1 cellular context compared by ENCODE assay signal in the genomic region with DNA sequence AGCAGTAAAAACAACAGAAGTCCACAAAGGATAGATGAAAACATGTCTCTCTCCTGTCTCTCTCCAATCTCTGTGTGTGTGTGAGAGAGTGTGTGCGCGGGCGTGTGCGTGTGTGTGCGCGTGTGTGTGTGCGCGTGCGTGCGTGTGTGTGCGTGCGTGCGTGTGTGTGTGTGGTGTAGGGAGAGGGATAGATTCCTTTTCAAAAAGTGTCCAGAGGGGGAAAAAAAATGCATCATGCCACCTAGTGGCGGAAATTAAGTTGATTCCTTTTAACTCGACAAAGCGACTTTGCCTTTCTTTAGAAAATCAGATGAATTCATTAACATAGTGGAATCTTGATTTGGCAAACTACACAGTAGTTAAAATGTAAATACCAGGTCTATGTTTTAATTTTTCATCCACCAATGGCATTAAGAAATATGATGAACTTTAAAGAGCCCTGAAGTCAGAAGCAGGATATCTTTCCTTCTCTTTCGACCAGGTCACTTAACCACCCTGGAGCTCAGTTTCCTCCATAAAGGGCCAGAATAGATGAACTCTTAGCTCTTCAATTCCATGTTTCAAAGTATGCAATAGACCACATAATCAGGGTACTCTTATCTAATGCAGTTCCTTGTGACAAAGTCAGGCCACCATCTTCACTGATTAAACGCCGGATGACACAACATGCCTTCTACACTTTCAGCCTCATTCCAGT.
A peak's percentile ranks its signal among the peaks of the same experiment; 100 is the strongest.
TF ChIP-seq lines count a peak whose summit lies in the region.

No MANE protein-coding gene starts in this region.

TF ChIP-seq in K562, 482 proteins besides CTCF, POLR2A, EP300 and RAD21 (continued from another document and continues in another):
- TF ChIP-seq, protein P1, sequence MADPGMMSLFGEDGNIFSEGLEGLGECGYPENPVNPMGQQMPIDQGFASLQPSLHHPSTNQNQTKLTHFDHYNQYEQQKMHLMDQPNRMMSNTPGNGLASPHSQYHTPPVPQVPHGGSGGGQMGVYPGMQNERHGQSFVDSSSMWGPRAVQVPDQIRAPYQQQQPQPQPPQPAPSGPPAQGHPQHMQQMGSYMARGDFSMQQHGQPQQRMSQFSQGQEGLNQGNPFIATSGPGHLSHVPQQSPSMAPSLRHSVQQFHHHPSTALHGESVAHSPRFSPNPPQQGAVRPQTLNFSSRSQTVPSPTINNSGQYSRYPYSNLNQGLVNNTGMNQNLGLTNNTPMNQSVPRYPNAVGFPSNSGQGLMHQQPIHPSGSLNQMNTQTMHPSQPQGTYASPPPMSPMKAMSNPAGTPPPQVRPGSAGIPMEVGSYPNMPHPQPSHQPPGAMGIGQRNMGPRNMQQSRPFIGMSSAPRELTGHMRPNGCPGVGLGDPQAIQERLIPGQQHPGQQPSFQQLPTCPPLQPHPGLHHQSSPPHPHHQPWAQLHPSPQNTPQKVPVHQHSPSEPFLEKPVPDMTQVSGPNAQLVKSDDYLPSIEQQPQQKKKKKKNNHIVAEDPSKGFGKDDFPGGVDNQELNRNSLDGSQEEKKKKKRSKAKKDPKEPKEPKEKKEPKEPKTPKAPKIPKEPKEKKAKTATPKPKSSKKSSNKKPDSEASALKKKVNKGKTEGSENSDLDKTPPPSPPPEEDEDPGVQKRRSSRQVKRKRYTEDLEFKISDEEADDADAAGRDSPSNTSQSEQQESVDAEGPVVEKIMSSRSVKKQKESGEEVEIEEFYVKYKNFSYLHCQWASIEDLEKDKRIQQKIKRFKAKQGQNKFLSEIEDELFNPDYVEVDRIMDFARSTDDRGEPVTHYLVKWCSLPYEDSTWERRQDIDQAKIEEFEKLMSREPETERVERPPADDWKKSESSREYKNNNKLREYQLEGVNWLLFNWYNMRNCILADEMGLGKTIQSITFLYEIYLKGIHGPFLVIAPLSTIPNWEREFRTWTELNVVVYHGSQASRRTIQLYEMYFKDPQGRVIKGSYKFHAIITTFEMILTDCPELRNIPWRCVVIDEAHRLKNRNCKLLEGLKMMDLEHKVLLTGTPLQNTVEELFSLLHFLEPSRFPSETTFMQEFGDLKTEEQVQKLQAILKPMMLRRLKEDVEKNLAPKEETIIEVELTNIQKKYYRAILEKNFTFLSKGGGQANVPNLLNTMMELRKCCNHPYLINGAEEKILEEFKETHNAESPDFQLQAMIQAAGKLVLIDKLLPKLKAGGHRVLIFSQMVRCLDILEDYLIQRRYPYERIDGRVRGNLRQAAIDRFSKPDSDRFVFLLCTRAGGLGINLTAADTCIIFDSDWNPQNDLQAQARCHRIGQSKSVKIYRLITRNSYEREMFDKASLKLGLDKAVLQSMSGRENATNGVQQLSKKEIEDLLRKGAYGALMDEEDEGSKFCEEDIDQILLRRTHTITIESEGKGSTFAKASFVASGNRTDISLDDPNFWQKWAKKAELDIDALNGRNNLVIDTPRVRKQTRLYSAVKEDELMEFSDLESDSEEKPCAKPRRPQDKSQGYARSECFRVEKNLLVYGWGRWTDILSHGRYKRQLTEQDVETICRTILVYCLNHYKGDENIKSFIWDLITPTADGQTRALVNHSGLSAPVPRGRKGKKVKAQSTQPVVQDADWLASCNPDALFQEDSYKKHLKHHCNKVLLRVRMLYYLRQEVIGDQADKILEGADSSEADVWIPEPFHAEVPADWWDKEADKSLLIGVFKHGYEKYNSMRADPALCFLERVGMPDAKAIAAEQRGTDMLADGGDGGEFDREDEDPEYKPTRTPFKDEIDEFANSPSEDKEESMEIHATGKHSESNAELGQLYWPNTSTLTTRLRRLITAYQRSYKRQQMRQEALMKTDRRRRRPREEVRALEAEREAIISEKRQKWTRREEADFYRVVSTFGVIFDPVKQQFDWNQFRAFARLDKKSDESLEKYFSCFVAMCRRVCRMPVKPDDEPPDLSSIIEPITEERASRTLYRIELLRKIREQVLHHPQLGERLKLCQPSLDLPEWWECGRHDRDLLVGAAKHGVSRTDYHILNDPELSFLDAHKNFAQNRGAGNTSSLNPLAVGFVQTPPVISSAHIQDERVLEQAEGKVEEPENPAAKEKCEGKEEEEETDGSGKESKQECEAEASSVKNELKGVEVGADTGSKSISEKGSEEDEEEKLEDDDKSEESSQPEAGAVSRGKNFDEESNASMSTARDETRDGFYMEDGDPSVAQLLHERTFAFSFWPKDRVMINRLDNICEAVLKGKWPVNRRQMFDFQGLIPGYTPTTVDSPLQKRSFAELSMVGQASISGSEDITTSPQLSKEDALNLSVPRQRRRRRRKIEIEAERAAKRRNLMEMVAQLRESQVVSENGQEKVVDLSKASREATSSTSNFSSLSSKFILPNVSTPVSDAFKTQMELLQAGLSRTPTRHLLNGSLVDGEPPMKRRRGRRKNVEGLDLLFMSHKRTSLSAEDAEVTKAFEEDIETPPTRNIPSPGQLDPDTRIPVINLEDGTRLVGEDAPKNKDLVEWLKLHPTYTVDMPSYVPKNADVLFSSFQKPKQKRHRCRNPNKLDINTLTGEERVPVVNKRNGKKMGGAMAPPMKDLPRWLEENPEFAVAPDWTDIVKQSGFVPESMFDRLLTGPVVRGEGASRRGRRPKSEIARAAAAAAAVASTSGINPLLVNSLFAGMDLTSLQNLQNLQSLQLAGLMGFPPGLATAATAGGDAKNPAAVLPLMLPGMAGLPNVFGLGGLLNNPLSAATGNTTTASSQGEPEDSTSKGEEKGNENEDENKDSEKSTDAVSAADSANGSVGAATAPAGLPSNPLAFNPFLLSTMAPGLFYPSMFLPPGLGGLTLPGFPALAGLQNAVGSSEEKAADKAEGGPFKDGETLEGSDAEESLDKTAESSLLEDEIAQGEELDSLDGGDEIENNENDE (IDR thresholded peaks at IDR 0.05; ENCODE audit: low read depth, low read length): no peak
- TF ChIP-seq RBM14 (IDR thresholded peaks at IDR 0.05; ENCODE audit: borderline replicate concordance, insufficient read depth, low read depth, low read length) (no peak), ZNF444 (CRISPR knock-in tag; IDR thresholded peaks at IDR 0.05) (no peak), HIVEP1 (CRISPR knock-in tag; IDR thresholded peaks at IDR 0.05) (no peak), MYBL2 (IDR thresholded peaks at IDR 0.05; ENCODE audit: low read depth) (0 out of 2 replicates have a peak, but pooled peaks have one; percentile 36), MYBL2 (CRISPR knock-in tag; IDR thresholded peaks at IDR 0.05; ENCODE audit: borderline replicate concordance) (no peak), FUS (optimal IDR thresholded peaks at IDR 0.05; ENCODE audit: low read depth, low read length) (no peak), RB1 (IDR thresholded peaks at IDR 0.05; ENCODE audit: low read depth) (no peak), PML (IDR thresholded peaks at IDR 0.05; ENCODE audit: low read length) (no peak), POLR2B (IDR thresholded peaks at IDR 0.05; ENCODE audit: low read depth, partially characterized antibody) (no peak), MYC (IDR thresholded peaks at IDR 0.05; ENCODE audit: low read depth, low read length) (no peak), MYC (CRISPR knock-in tag; IDR thresholded peaks at IDR 0.05; ENCODE audit: borderline replicate concordance, low read depth) (no peak), ZNF197 (CRISPR knock-in tag; IDR thresholded peaks at IDR 0.05; ENCODE audit: low read depth) (no peak), RBM22 (IDR thresholded peaks at IDR 0.05; ENCODE audit: low read depth, low read length, poor library complexity, severe bottlenecking) (no peak), FOXP1 (CRISPR knock-in tag; IDR thresholded peaks at IDR 0.05) (no peak), HNRNPLL (IDR thresholded peaks at IDR 0.05; ENCODE audit: low read depth, low read length, poor library complexity, severe bottlenecking) (no peak), SNIP1 (IDR thresholded peaks at IDR 0.05; ENCODE audit: low read depth) (no peak), MED1 (CRISPR knock-in tag; IDR thresholded peaks at IDR 0.05; ENCODE audit: borderline replicate concordance) (no peak), SOX6 (IDR thresholded peaks at IDR 0.05) (peak; percentile 37; the same call in 1 of the 2 replicates), FOXJ3 (CRISPR knock-in tag; IDR thresholded peaks at IDR 0.05) (no peak), GATAD2A (IDR thresholded peaks at IDR 0.05) (peak; percentile 53; the same call in 1 of the 2 replicates), EGR1 (conservative IDR thresholded peaks at IDR 0.05) (peak; percentile 72), ZFP30 (CRISPR knock-in tag; IDR thresholded peaks at IDR 0.05; ENCODE audit: borderline replicate concordance) (no peak)
- TF ChIP-seq, protein P2, sequence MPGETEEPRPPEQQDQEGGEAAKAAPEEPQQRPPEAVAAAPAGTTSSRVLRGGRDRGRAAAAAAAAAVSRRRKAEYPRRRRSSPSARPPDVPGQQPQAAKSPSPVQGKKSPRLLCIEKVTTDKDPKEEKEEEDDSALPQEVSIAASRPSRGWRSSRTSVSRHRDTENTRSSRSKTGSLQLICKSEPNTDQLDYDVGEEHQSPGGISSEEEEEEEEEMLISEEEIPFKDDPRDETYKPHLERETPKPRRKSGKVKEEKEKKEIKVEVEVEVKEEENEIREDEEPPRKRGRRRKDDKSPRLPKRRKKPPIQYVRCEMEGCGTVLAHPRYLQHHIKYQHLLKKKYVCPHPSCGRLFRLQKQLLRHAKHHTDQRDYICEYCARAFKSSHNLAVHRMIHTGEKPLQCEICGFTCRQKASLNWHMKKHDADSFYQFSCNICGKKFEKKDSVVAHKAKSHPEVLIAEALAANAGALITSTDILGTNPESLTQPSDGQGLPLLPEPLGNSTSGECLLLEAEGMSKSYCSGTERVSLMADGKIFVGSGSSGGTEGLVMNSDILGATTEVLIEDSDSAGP (CRISPR knock-in tag; IDR thresholded peaks at IDR 0.05): no peak
- TF ChIP-seq, protein P3, sequence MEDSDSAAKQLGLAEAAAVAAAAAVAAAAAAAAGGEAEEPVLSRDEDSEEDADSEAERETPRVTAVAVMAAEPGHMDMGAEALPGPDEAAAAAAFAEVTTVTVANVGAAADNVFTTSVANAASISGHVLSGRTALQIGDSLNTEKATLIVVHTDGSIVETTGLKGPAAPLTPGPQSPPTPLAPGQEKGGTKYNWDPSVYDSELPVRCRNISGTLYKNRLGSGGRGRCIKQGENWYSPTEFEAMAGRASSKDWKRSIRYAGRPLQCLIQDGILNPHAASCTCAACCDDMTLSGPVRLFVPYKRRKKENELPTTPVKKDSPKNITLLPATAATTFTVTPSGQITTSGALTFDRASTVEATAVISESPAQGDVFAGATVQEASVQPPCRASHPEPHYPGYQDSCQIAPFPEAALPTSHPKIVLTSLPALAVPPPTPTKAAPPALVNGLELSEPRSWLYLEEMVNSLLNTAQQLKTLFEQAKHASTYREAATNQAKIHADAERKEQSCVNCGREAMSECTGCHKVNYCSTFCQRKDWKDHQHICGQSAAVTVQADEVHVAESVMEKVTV (CRISPR knock-in tag; IDR thresholded peaks at IDR 0.05): peak; percentile 37; the same call in 1 of the 2 replicates
- TF ChIP-seq, protein P4, sequence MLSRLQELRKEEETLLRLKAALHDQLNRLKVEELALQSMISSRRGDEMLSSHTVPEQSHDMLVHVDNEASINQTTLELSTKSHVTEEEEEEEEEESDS (CRISPR knock-in tag; IDR thresholded peaks at IDR 0.05): no peak
- TF ChIP-seq, protein P5, sequence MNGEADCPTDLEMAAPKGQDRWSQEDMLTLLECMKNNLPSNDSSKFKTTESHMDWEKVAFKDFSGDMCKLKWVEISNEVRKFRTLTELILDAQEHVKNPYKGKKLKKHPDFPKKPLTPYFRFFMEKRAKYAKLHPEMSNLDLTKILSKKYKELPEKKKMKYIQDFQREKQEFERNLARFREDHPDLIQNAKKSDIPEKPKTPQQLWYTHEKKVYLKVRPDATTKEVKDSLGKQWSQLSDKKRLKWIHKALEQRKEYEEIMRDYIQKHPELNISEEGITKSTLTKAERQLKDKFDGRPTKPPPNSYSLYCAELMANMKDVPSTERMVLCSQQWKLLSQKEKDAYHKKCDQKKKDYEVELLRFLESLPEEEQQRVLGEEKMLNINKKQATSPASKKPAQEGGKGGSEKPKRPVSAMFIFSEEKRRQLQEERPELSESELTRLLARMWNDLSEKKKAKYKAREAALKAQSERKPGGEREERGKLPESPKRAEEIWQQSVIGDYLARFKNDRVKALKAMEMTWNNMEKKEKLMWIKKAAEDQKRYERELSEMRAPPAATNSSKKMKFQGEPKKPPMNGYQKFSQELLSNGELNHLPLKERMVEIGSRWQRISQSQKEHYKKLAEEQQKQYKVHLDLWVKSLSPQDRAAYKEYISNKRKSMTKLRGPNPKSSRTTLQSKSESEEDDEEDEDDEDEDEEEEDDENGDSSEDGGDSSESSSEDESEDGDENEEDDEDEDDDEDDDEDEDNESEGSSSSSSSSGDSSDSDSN (IDR thresholded peaks at IDR 0.05; ENCODE audit: borderline replicate concordance in 1 of 2, low read depth in 2 of 2, low read length in 2 of 2): no peak
- TF ChIP-seq, protein P6, sequence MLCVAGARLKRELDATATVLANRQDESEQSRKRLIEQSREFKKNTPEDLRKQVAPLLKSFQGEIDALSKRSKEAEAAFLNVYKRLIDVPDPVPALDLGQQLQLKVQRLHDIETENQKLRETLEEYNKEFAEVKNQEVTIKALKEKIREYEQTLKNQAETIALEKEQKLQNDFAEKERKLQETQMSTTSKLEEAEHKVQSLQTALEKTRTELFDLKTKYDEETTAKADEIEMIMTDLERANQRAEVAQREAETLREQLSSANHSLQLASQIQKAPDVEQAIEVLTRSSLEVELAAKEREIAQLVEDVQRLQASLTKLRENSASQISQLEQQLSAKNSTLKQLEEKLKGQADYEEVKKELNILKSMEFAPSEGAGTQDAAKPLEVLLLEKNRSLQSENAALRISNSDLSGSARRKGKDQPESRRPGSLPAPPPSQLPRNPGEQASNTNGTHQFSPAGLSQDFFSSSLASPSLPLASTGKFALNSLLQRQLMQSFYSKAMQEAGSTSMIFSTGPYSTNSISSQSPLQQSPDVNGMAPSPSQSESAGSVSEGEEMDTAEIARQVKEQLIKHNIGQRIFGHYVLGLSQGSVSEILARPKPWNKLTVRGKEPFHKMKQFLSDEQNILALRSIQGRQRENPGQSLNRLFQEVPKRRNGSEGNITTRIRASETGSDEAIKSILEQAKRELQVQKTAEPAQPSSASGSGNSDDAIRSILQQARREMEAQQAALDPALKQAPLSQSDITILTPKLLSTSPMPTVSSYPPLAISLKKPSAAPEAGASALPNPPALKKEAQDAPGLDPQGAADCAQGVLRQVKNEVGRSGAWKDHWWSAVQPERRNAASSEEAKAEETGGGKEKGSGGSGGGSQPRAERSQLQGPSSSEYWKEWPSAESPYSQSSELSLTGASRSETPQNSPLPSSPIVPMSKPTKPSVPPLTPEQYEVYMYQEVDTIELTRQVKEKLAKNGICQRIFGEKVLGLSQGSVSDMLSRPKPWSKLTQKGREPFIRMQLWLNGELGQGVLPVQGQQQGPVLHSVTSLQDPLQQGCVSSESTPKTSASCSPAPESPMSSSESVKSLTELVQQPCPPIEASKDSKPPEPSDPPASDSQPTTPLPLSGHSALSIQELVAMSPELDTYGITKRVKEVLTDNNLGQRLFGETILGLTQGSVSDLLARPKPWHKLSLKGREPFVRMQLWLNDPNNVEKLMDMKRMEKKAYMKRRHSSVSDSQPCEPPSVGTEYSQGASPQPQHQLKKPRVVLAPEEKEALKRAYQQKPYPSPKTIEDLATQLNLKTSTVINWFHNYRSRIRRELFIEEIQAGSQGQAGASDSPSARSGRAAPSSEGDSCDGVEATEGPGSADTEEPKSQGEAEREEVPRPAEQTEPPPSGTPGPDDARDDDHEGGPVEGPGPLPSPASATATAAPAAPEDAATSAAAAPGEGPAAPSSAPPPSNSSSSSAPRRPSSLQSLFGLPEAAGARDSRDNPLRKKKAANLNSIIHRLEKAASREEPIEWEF (CRISPR knock-in tag; IDR thresholded peaks at IDR 0.05): no peak
- TF ChIP-seq, protein P7, sequence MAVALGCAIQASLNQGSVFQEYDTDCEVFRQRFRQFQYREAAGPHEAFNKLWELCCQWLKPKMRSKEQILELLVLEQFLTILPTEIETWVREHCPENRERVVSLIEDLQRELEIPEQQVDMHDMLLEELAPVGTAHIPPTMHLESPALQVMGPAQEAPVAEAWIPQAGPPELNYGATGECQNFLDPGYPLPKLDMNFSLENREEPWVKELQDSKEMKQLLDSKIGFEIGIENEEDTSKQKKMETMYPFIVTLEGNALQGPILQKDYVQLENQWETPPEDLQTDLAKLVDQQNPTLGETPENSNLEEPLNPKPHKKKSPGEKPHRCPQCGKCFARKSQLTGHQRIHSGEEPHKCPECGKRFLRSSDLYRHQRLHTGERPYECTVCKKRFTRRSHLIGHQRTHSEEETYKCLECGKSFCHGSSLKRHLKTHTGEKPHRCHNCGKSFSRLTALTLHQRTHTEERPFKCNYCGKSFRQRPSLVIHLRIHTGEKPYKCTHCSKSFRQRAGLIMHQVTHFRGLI (CRISPR knock-in tag; IDR thresholded peaks at IDR 0.05): no peak
